13 cellular contexts compared by ENCODE assay signal in genomic region chr2:10548626-10549025, GRCh38.
DNase-seq lines count a peak whose midpoint lies in the region; ATAC-seq and TF ChIP-seq lines count a peak whose summit lies in the region.
"Had no signal": no experiment of that assay in that cellular context is flagged by ENCODE, and none has a peak within 500 bp of the region (broad histone marks: within the 10 kb centered on the region; RNA-seq: fewer than 3 reads in every experiment).

No MANE protein-coding gene starts in this region.

- H2BK20ac ChIP-seq in IMR-90 (ENCODE audit: low read depth, low read length), result no peak overlapping the region

- peaks cover 17% of the 10 kb centered on the region for H3K27me3 ChIP-seq in IMR-90 (ENCODE audit: control insufficient read depth, insufficient read depth, low read length)
- no peaks in the 10 kb centered on the region for H3K27me3 ChIP-seq in right lobe of liver

- H2BK5ac ChIP-seq in IMR-90 (ENCODE audit: low read depth, low read length, poor library complexity, severe bottlenecking), result no peak overlapping the region

- H3K18ac ChIP-seq in IMR-90 (ENCODE audit: low read depth, low read length), result no peak overlapping the region

- no peak overlapping the region for H3K56ac ChIP-seq in IMR-90 (ENCODE audit: extremely low read depth, insufficient read depth, low read length)

- TF ChIP-seq CTCF in IMR-90 (conservative IDR thresholded peaks at IDR 0.05; ENCODE audit: low read depth, low read length) (no peak), right lobe of liver (IDR thresholded peaks at IDR 0.05) (no peak)

- no peak overlapping the region for H3K4ac ChIP-seq in IMR-90 (ENCODE audit: low read depth, low read length)

- CTCF ChIA-PET in IMR-90 (lab: Yijun Ruan, JAX), result no interaction called here

- H4K20me1 ChIP-seq in IMR-90 (ENCODE audit: insufficient read depth, low read length), result no peaks in the 10 kb centered on the region

- H3K23ac ChIP-seq in IMR-90 (ENCODE audit: low read depth, low read length), result no peak overlapping the region

- H3K79me1 ChIP-seq in IMR-90 (ENCODE audit: low read depth in 1 of 2, low read length in 2 of 2), result no peaks in the 10 kb centered on the region

- intact Hi-C loops in IMR-90 (cut with micrococcal nuclease), result no loop called here
- intact Hi-C loops in right lobe of liver (cut with DNase I), result no loop called here

- H4K91ac ChIP-seq in IMR-90 (ENCODE audit: insufficient read depth, low read depth, low read length), result no peak overlapping the region

- dilution Hi-C loops in IMR-90 (cut with HindIII; ENCODE audit: low sequenced_read_pairs, unreplicated experiment), result no loop called here

- no peaks in the 10 kb centered on the region; the same call in 1 of the 2 replicates for H3K9me1 ChIP-seq in IMR-90 (ENCODE audit: insufficient read depth, low read length)

- peak; percentile 63 for DNase-seq in AG20443 (ENCODE audit: low spot score)
- DNase-seq in IMR-90, result peak; percentile 16
- peak; percentile 69 for DNase-seq in ecto neural progenitor cell (ENCODE audit: low spot score)
- peak in 1 of 3 donors; percentile 38 for DNase-seq in right lobe of liver
- DNase-seq in NCI-H1092 treated with DMSO at 0.1 percent for 48 hours (lab: John Stamatoyannopoulos, UW), result no peak
- DNase-seq in DMS153 (lab: John Stamatoyannopoulos, UW), result no peak
- DNase-seq: activated CD4-positive, CD25-positive, alpha-beta regulatory T cell; activated CD8-positive, alpha-beta memory T cell treated with anti-CD3 and anti-CD28 coated beads, Interleukin-2, amount 50 U/mL, for 4 hours; erythroblast; NCI-H1105 treated with DMSO at 0.1 percent for 48 hours; OCI-M1 had no signal

- H2AK5ac ChIP-seq in IMR-90 (ENCODE audit: low read depth, low read length), result no peak overlapping the region

- H3K36me3 ChIP-seq in IMR-90 (ENCODE audit: control insufficient read depth, insufficient read depth, low read length) (no peaks in the 10 kb centered on the region), right lobe of liver (no peaks in the 10 kb centered on the region)

- H2BK120ac ChIP-seq in IMR-90 (ENCODE audit: low read depth, low read length), result no peak overlapping the region

- H3K4me1 ChIP-seq in IMR-90 (ENCODE audit: control insufficient read depth, insufficient read depth, low read length) (no peaks in the 10 kb centered on the region), right lobe of liver (no peaks in the 10 kb centered on the region)

- ATAC-seq in IMR-90 (ENCODE audit: low read depth) (peak; percentile 32; the same call in 1 of the 2 replicates), right lobe of liver (peak; percentile 49 to 64 (median 58)), GM19463 (IDR thresholded peaks at IDR 0.05; ENCODE audit: unreplicated experiment) (no peak), GM19397 (IDR thresholded peaks at IDR 0.05; ENCODE audit: unreplicated experiment) (no peak)

- H3K4me3 ChIP-seq in IMR-90 (ENCODE audit: insufficient read depth, low read depth, low read length) (no peak overlapping the region), right lobe of liver (no peak overlapping the region)

- H3K9ac ChIP-seq in IMR-90 (ENCODE audit: low read depth, low read length), result no peak overlapping the region

- POLR2A ChIA-PET in IMR-90 (lab: Charles Lee; ENCODE audit: unreplicated experiment), result no interaction called here

- in situ Hi-C loops in IMR-90 (cut with MboI; ENCODE audit: low sequenced_read_pairs), result no loop called here

- no peak for TF ChIP-seq POLR2A in IMR-90 (IDR thresholded peaks at IDR 0.05; ENCODE audit: low read depth, low read length)
- TF ChIP-seq POLR2A in right lobe of liver (IDR thresholded peaks at IDR 0.05), result no peak

- no peak overlapping the region for H2BK15ac ChIP-seq in IMR-90 (ENCODE audit: low read depth, low read length)

- no peak overlapping the region for H4K5ac ChIP-seq in IMR-90 (ENCODE audit: low read depth, low read length)

- no TSS peak for BruUV-seq in IMR-90 (replicated peaks; lab: Mats Ljungman, UMichigan)

- no peak overlapping the region for H3K27ac ChIP-seq in IMR-90 (ENCODE audit: insufficient read depth, low read length)
- H3K27ac ChIP-seq in right lobe of liver, result no peak overlapping the region

- peak overlapping the region; percentile 34 for H2AK9ac ChIP-seq in IMR-90 (replicated peaks; ENCODE audit: low read depth, low read length, poor library complexity)

- H3K14ac ChIP-seq in IMR-90 (replicated peaks; ENCODE audit: low read depth, low read length), result no peak overlapping the region

- no peak for TF ChIP-seq RAD21 in IMR-90 (IDR thresholded peaks at IDR 0.05; ENCODE audit: low read length)

- no peak overlapping the region for H4K8ac ChIP-seq in IMR-90 (ENCODE audit: low read depth in 2 of 2, low read length in 2 of 2)

- peak overlapping the region; percentile 64 for H2AFZ ChIP-seq in IMR-90 (replicated peaks; ENCODE audit: low read length, poor library complexity)

- WGBS in IMR-90 (ENCODE audit: extremely low coverage in 2 of 2, insufficient read length in 1 of 2), 2 experiments, result 39% methylated on average over 15 of the region's 18 CpGs; no CpG with 5 or more reads in 1 of the 2 experiments
- 44% methylated on average over 7 of the region's 18 CpGs for WGBS in right lobe of liver (ENCODE audit: insufficient coverage, low coverage, low lambda C conversion rate, missing lambda C conversion rate)

- no peak overlapping the region for H3K4me2 ChIP-seq in IMR-90 (ENCODE audit: low read depth, low read length)

- H3K9me3 ChIP-seq in IMR-90 (ENCODE audit: control insufficient read depth, insufficient read depth, low read length) (no peaks in the 10 kb centered on the region), right lobe of liver (no peaks in the 10 kb centered on the region)

TF ChIP-seq in IMR-90, 13 proteins besides CTCF, POLR2A, EP300 and RAD21:
- TF ChIP-seq CHD1 (IDR thresholded peaks at IDR 0.05; ENCODE audit: low read depth, low read length), result no peak
- no peak for TF ChIP-seq MAZ (IDR thresholded peaks at IDR 0.05; ENCODE audit: borderline replicate concordance, low read depth, low read length)

Comparison
In these comparisons a context has a peak if more than half of its experiments do, and no peak if none do; other contexts are left out.
1. DNase-seq: peak in AG20443 (single experiment), IMR-90 (single experiment) and ecto neural progenitor cell (single experiment); none in NCI-H1092 treated with DMSO at 0.1 percent for 48 hours (single experiment) and DMS153 (single experiment).
2. ATAC-seq: peak in IMR-90 (single experiment) and right lobe of liver (4 of 4); none in GM19463 (single experiment) and GM19397 (single experiment).